Comparison of ENCODE assay signal across 18 cellular contexts in the genomic region with DNA sequence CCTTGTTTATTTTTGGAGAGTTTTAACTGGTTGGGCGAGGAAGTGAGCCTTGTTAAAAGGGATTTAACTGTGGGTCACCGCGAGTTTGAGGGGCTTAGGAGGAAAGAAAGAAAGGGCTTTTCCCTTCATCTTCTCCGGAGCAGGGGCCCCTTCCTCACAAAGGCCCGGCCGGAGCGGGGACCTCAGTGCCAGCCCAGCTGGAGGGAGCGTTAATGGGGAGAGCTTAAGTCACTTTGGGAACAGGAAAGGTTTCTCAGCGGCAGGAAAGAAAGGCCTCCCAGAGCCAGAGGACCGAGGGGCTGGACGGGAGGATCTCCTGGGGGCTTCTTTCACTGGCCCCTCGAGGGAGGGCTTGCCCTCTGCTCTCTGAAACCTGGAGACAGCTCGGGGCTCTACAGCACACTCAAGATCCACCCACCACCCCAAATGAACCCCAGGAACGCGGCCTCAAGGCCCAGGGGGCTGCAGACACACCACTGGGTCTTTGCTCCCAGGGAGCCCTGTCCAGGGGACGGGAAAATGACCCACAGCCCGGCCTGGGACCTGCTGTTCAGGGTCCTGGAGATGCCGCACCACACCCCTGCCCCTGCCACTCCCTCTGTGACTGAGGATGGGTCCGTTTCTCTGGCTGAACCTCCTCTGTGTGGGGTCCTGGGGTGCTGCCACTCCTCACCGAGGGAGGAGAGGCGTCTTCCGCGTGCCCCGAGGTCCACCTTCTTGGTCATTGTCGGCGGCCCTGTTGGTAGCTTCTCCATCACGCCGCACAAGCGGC.
DNase-seq lines count a peak whose midpoint lies in the region; ATAC-seq, FAIRE-seq and TF ChIP-seq lines count a peak whose summit lies in the region.
"Had no signal": no experiment of that assay in that cellular context is flagged by ENCODE, and none has a peak within 500 bp of the region (broad histone marks: within the 10 kb centered on the region; RNA-seq: fewer than 3 reads in every experiment).

No MANE protein-coding gene starts in this region.

- H3K79me1 ChIP-seq in IMR-90 (ENCODE audit: low read depth in 1 of 2, low read length in 2 of 2): no peaks in the 10 kb centered on the region

- peaks cover 0 to 32% (median 26%) of the 10 kb centered on the region in 10 experiments; a peak in 16 of 20 replicates for H3K4me1 ChIP-seq in BLaER1 treated with 17β-estradiol and CSF1 and Interleukin-3, amounts not matched to agents 10 nM and 100 nM
- H3K4me1 ChIP-seq in IMR-90 (ENCODE audit: control insufficient read depth, insufficient read depth, low read length): no peaks in the 10 kb centered on the region
- no peaks in the 10 kb centered on the region for H3K4me1 ChIP-seq in kidney (ENCODE audit: control insufficient read depth in 1 of 2, insufficient read depth in 1 of 2, low read depth in 1 of 2, low read length in 2 of 2)
- no peaks in the 10 kb centered on the region for H3K4me1 ChIP-seq in osteoblast (ENCODE audit: insufficient read depth, low read length)
- H3K4me1 ChIP-seq: testis had no signal

- H4K20me1 ChIP-seq in BLaER1 treated with 17β-estradiol and CSF1 and Interleukin-3, amounts not matched to agents 10 nM and 100 nM: no peaks in the 10 kb centered on the region; a peak in 1 of 22 replicates
- no peaks in the 10 kb centered on the region; the same call in 1 of the 2 replicates for H4K20me1 ChIP-seq in IMR-90 (ENCODE audit: insufficient read depth, low read length)
- no peaks in the 10 kb centered on the region for H4K20me1 ChIP-seq in osteoblast (ENCODE audit: insufficient read depth, low read length)

- no peak overlapping the region for H3K14ac ChIP-seq in IMR-90 (replicated peaks; ENCODE audit: low read depth, low read length)

- H3K9me3 ChIP-seq in BLaER1 treated with 17β-estradiol and CSF1 and Interleukin-3, amounts not matched to agents 10 nM and 100 nM (replicated peaks in 1 of 11): no peaks in the 10 kb centered on the region
- no peaks in the 10 kb centered on the region for H3K9me3 ChIP-seq in IMR-90 (ENCODE audit: control insufficient read depth, insufficient read depth, low read length)
- H3K9me3 ChIP-seq in kidney (ENCODE audit: control insufficient read depth in 1 of 2, low read length in 2 of 2): no peaks in the 10 kb centered on the region
- H3K9me3 ChIP-seq in osteoblast (ENCODE audit: low read depth, low read length): no peaks in the 10 kb centered on the region
- H3K9me3 ChIP-seq: heart left ventricle, testis had no signal

- H4K8ac ChIP-seq in IMR-90 (ENCODE audit: low read depth in 2 of 2, low read length in 2 of 2): no peak overlapping the region

- no peak overlapping the region for H3K4ac ChIP-seq in IMR-90 (ENCODE audit: low read depth, low read length)

- whole genome bisulfite sequencing in IMR-90 (ENCODE audit: extremely low coverage in 2 of 2, insufficient read length in 1 of 2), 2 experiments: 20% methylated on average over 4 of the region's 29 CpGs; no CpG with 5 or more reads in 1 of the 2 experiments

- CTCF ChIA-PET in IMR-90 (lab: Yijun Ruan, JAX): no interaction called here

- no peak for TF ChIP-seq POLR2A in IMR-90 (IDR thresholded peaks at IDR 0.05; ENCODE audit: low read depth, low read length)

- no peak overlapping the region; a peak in 1 of 22 replicates for H3K27ac ChIP-seq in BLaER1 treated with 17β-estradiol and CSF1 and Interleukin-3, amounts not matched to agents 10 nM and 100 nM
- H3K27ac ChIP-seq in IMR-90 (ENCODE audit: insufficient read depth, low read length) (no peak overlapping the region), kidney (ENCODE audit: low read depth in 2 of 2, low read length in 2 of 2) (no peak overlapping the region), osteoblast (ENCODE audit: low read depth, low read length) (no peak overlapping the region)
- H3K27ac ChIP-seq: GM23248, heart left ventricle, testis had no signal

- no peak overlapping the region for H2AFZ ChIP-seq in IMR-90 (replicated peaks; ENCODE audit: low read length, poor library complexity)
- H2AFZ ChIP-seq in osteoblast (ENCODE audit: low read length): no peak overlapping the region
- H2AFZ ChIP-seq: GM23248 had no signal

- no peak overlapping the region for H2BK120ac ChIP-seq in IMR-90 (ENCODE audit: low read depth, low read length)

- in situ Hi-C loops in IMR-90 (cut with MboI; ENCODE audit: low sequenced_read_pairs): no loop called here

- H3K4me3 ChIP-seq in BLaER1 treated with 17β-estradiol and CSF1 and Interleukin-3, amounts not matched to agents 10 nM and 100 nM: no peak overlapping the region
- H3K4me3 ChIP-seq in IMR-90 (ENCODE audit: insufficient read depth, low read depth, low read length): no peak overlapping the region
- H3K4me3 ChIP-seq in kidney (ENCODE audit: low read length in 2 of 2): no peak overlapping the region
- H3K4me3 ChIP-seq in osteoblast (ENCODE audit: insufficient read depth, low read length): no peak overlapping the region
- H3K4me3 ChIP-seq: GM23248, heart left ventricle, testis had no signal

- H3K27me3 ChIP-seq in BLaER1 treated with 17β-estradiol and CSF1 and Interleukin-3, amounts not matched to agents 10 nM and 100 nM: no peaks in the 10 kb centered on the region
- H3K27me3 ChIP-seq in IMR-90 (ENCODE audit: control insufficient read depth, insufficient read depth, low read length) (no peaks in the 10 kb centered on the region), osteoblast (ENCODE audit: insufficient read depth, low read length) (no peaks in the 10 kb centered on the region)
- H3K27me3 ChIP-seq: heart left ventricle, testis had no signal

- peak overlapping the region; percentile 28 for H2AK9ac ChIP-seq in IMR-90 (replicated peaks; ENCODE audit: low read depth, low read length, poor library complexity)

- peak overlapping the region in 2 of 11 experiments; percentile 19 to 38; a peak in 1 of 22 replicates for H3K9ac ChIP-seq in BLaER1 treated with 17β-estradiol and CSF1 and Interleukin-3, amounts not matched to agents 10 nM and 100 nM
- no peak overlapping the region for H3K9ac ChIP-seq in IMR-90 (ENCODE audit: low read depth, low read length)
- no peak overlapping the region for H3K9ac ChIP-seq in kidney (ENCODE audit: low read length in 2 of 2)
- H3K9ac ChIP-seq: GM23248 had no signal

- H4K91ac ChIP-seq in IMR-90 (ENCODE audit: insufficient read depth, low read depth, low read length): no peak overlapping the region

- dilution Hi-C loops in IMR-90 (cut with HindIII; ENCODE audit: low sequenced_read_pairs, unreplicated experiment): no loop called here

- DNase-seq in IMR-90: no peak
- DNase-seq in kidney: peak; percentile 63
- peak; percentile 71 for DNase-seq in osteoblast (ENCODE audit: insufficient read length, low spot score, missing footprints)
- no peak for DNase-seq in activated CD4-positive, alpha-beta T cell treated with anti-CD3 and anti-CD28 coated beads, Interleukin-2, amount 50 U/mL, for 4 hours
- no peak for DNase-seq in germinal center (ENCODE audit: low spot score)
- DNase-seq in cortex of kidney (lab: John Stamatoyannopoulos, UW): no peak
- DNase-seq: activated CD4-positive, alpha-beta T cell treated with anti-CD3 and anti-CD28 coated beads for 1 hour; DMS153; GF-D8; GM23248; NK-92 treated with Interleukin-12 subunit alpha and Interleukin-12 subunit beta, amount 100 ng/mL, for 24 hours; occipital lobe; T1000; testis had no signal

- no peak overlapping the region for H3K18ac ChIP-seq in IMR-90 (ENCODE audit: low read depth, low read length)

- no peak for FAIRE-seq in kidney (lab: Jason Lieb, UNC)
- FAIRE-seq: RCC 7860 had no signal

- intact Hi-C loops in IMR-90 (cut with micrococcal nuclease): no loop called here
- intact Hi-C loops in kidney (cut with DNase I): no loop called here

- no peak overlapping the region for H3K23ac ChIP-seq in IMR-90 (ENCODE audit: low read depth, low read length)

- no peaks in the 10 kb centered on the region for H3K9me1 ChIP-seq in IMR-90 (ENCODE audit: insufficient read depth, low read length)

- no peak overlapping the region for H2BK20ac ChIP-seq in IMR-90 (ENCODE audit: low read depth, low read length)

- ATAC-seq in IMR-90 (ENCODE audit: low read depth) (no peak), HG03135 (IDR thresholded peaks at IDR 0.05; ENCODE audit: unreplicated experiment) (no peak)

- peak overlapping the region in 6 of 11 experiments; percentile 3 to 51 (median 37); a peak in 10 of 22 replicates for H3K4me2 ChIP-seq in BLaER1 treated with 17β-estradiol and CSF1 and Interleukin-3, amounts not matched to agents 10 nM and 100 nM
- no peak overlapping the region for H3K4me2 ChIP-seq in IMR-90 (ENCODE audit: low read depth, low read length)
- no peak overlapping the region for H3K4me2 ChIP-seq in osteoblast (ENCODE audit: insufficient read depth, low read length)

- no peak for TF ChIP-seq RAD21 in IMR-90 (IDR thresholded peaks at IDR 0.05; ENCODE audit: low read length)

- no peaks in the 10 kb centered on the region for H3K36me3 ChIP-seq in BLaER1 treated with 17β-estradiol and CSF1 and Interleukin-3, amounts not matched to agents 10 nM and 100 nM
- H3K36me3 ChIP-seq in IMR-90 (ENCODE audit: control insufficient read depth, insufficient read depth, low read length) (no peaks in the 10 kb centered on the region), kidney (ENCODE audit: control insufficient read depth in 1 of 2, insufficient read depth in 2 of 2, low read length in 2 of 2) (no peaks in the 10 kb centered on the region), osteoblast (ENCODE audit: insufficient read depth, low read length) (no peaks in the 10 kb centered on the region)
- H3K36me3 ChIP-seq: heart left ventricle had no signal

- no peaks in the 10 kb centered on the region for H3K79me2 ChIP-seq in osteoblast (ENCODE audit: insufficient read depth, low read length)

- no peak for TF ChIP-seq CTCF in IMR-90 (conservative IDR thresholded peaks at IDR 0.05; ENCODE audit: low read depth, low read length)
- no peak for TF ChIP-seq CTCF in kidney (IDR thresholded peaks at IDR 0.05; ENCODE audit: borderline replicate concordance, extremely low read depth, insufficient read depth)
- TF ChIP-seq CTCF in osteoblast (IDR thresholded peaks at IDR 0.05; ENCODE audit: extremely low read depth, low read depth, low read length): no peak

- no peak overlapping the region for H3K56ac ChIP-seq in IMR-90 (ENCODE audit: extremely low read depth, insufficient read depth, low read length)

- no TSS peak for BruUV-seq in IMR-90 (replicated peaks; lab: Mats Ljungman, UMichigan)

- H2BK5ac ChIP-seq in IMR-90 (ENCODE audit: low read depth, low read length, poor library complexity, severe bottlenecking): no peak overlapping the region

- POLR2A ChIA-PET in IMR-90 (lab: Charles Lee; ENCODE audit: unreplicated experiment): no interaction called here

- no peak overlapping the region for H2BK15ac ChIP-seq in IMR-90 (ENCODE audit: low read depth, low read length)

- H4K5ac ChIP-seq in IMR-90 (ENCODE audit: low read depth, low read length): no peak overlapping the region

- no peak overlapping the region for H2AK5ac ChIP-seq in IMR-90 (ENCODE audit: low read depth, low read length)

TF ChIP-seq in IMR-90, 13 proteins besides CTCF, POLR2A, EP300 and RAD21 (continues in another document):
- TF ChIP-seq NFE2L2 (IDR thresholded peaks at IDR 0.05; ENCODE audit: low read depth, low read length) (no peak), FOS (IDR thresholded peaks at IDR 0.05; ENCODE audit: low read depth, low read length) (no peak)

Comparison
In these comparisons a context has a peak if more than half of its experiments do, and no peak if none do; other contexts are left out.
1. H3K4me2 ChIP-seq: peak in BLaER1 treated with 17β-estradiol and CSF1 and Interleukin-3, amounts not matched to agents 10 nM and 100 nM (6 of 11); none in IMR-90 (single experiment) and osteoblast (single experiment).
2. DNase-seq: peak in kidney (single experiment) and osteoblast (single experiment); none in IMR-90 (single experiment), activated CD4-positive, alpha-beta T cell treated with anti-CD3 and anti-CD28 coated beads, Interleukin-2, amount 50 U/mL, for 4 hours (0 of 2), germinal center (single experiment) and cortex of kidney (single experiment).